ENCODE assay signal across 26 cellular contexts in genomic region chr2:108963057-108963456, GRCh38. TPM values are rescaled to one million over a fixed set of nuclear protein-coding genes. Genes with fewer than 3 reads are reported as not detected.
DNase-seq lines count a peak whose midpoint lies in the region; ATAC-seq, FAIRE-seq and TF ChIP-seq lines count a peak whose summit lies in the region.
"Had no signal": no experiment of that assay in that cellular context is flagged by ENCODE, and none has a peak within 500 bp of the region (broad histone marks: within the 10 kb centered on the region; RNA-seq: fewer than 3 reads in every experiment).

No MANE protein-coding gene starts in this region.

- H3K14ac ChIP-seq in IMR-90 (replicated peaks; ENCODE audit: low read depth, low read length) (no peak overlapping the region), H1 (ENCODE audit: insufficient read length) (no peak overlapping the region)

- no peak overlapping the region for H3K18ac ChIP-seq in IMR-90 (ENCODE audit: low read depth, low read length)
- H3K18ac ChIP-seq in H1 (ENCODE audit: extremely low read depth, low read length): no peak overlapping the region

- in situ Hi-C loops in IMR-90 (cut with MboI; ENCODE audit: low sequenced_read_pairs): no loop called here

- H3K9me3 ChIP-seq in A549: no peaks in the 10 kb centered on the region
- H3K9me3 ChIP-seq in IMR-90 (ENCODE audit: control insufficient read depth, insufficient read depth, low read length): no peaks in the 10 kb centered on the region
- H3K9me3 ChIP-seq in H1 (ENCODE audit: insufficient read depth in 2 of 2, low read depth in 1 of 2, low read length in 1 of 2): no peaks in the 10 kb centered on the region
- H3K9me3 ChIP-seq: BLaER1 had no signal

- peaks cover 93% of the 10 kb centered on the region for H3K4me1 Mint-ChIP-seq in activated CD4-positive, alpha-beta T cell treated with anti-CD3 and anti-CD28 coated beads for 36 hours
- H3K4me1 Mint-ChIP-seq: CD14-positive monocyte had no signal

- no peaks in the 10 kb centered on the region for H3K79me2 ChIP-seq in H1 (ENCODE audit: control insufficient read depth in 1 of 2, insufficient read depth in 2 of 2, low read length in 2 of 2)

- H3K4ac ChIP-seq in IMR-90 (ENCODE audit: low read depth, low read length) (no peak overlapping the region), H1 (replicated peaks; ENCODE audit: insufficient read length, low read depth, low read length) (no peak overlapping the region)

- TF ChIP-seq CTCF in A549 (IDR thresholded peaks at IDR 0.05) (no peak), IMR-90 (conservative IDR thresholded peaks at IDR 0.05; ENCODE audit: low read depth, low read length) (no peak), H1 (IDR thresholded peaks at IDR 0.05; ENCODE audit: control extremely low read depth in 1 of 3, insufficient read depth in 1 of 3, low read depth in 1 of 3, low read length in 3 of 3) (no peak)

- H3K79me1 ChIP-seq in IMR-90 (ENCODE audit: low read depth in 1 of 2, low read length in 2 of 2) (no peaks in the 10 kb centered on the region), H1 (ENCODE audit: low read depth, low read length) (no peaks in the 10 kb centered on the region)

- no peak for TF ChIP-seq EP300 in A549 (IDR thresholded peaks at IDR 0.05)
- TF ChIP-seq EP300 in H1 (IDR thresholded peaks at IDR 0.05; ENCODE audit: borderline replicate concordance in 1 of 2, low read depth in 2 of 2, low read length in 2 of 2): no peak

- H3K36me3 Mint-ChIP-seq in activated CD4-positive, alpha-beta T cell treated with anti-CD3 and anti-CD28 coated beads for 36 hours (ENCODE audit: low read depth): no peaks in the 10 kb centered on the region
- H3K36me3 Mint-ChIP-seq: CD14-positive monocyte; CD8-positive, alpha-beta memory T cell had no signal

- intact Hi-C loops in activated CD4-positive, alpha-beta T cell treated with anti-CD3 and anti-CD28 coated beads for 36 hours (cut with DNase I, micrococcal nuclease): no loop called here
- intact Hi-C loops in IMR-90 (cut with micrococcal nuclease) (no loop called here), left ventricle myocardium superior (cut with micrococcal nuclease) (no loop called here)

- no peak overlapping the region for H4K91ac ChIP-seq in IMR-90 (ENCODE audit: insufficient read depth, low read depth, low read length)
- H4K91ac ChIP-seq in H1 (replicated peaks; ENCODE audit: insufficient read length, low read length): no peak overlapping the region

- no peaks in the 10 kb centered on the region for H3K23me2 ChIP-seq in H1 (ENCODE audit: low read depth, low read length)

- WGBS in A549 (ENCODE audit: missing lambda C conversion rate): 79% methylated on average over 8 of the region's 8 CpGs
- 74% methylated on average over 6 of the region's 8 CpGs; no CpG with 5 or more reads in 1 of the 2 experiments for WGBS in IMR-90 (ENCODE audit: extremely low coverage in 2 of 2, insufficient read length in 1 of 2), 2 experiments
- WGBS in H1 (ENCODE audit: extremely low coverage in 1 of 2, insufficient coverage in 1 of 2, insufficient read length in 1 of 2, insufficient replicate concordance in 2 of 2, low coverage in 1 of 2, low lambda C conversion rate in 2 of 2, missing lambda C conversion rate in 1 of 2), 2 experiments: 93% methylated on average over 8 of the region's 8 CpGs; no CpG with 5 or more reads in 1 of the 2 experiments

- H2BK15ac ChIP-seq in IMR-90 (ENCODE audit: low read depth, low read length) (no peak overlapping the region), H1 (ENCODE audit: low read length) (no peak overlapping the region)

- no peak for TF ChIP-seq RAD21 in A549 (conservative IDR thresholded peaks at IDR 0.05 in 1 of 2, IDR thresholded peaks at IDR 0.05 in 1 of 2)
- no peak for TF ChIP-seq RAD21 in IMR-90 (IDR thresholded peaks at IDR 0.05; ENCODE audit: low read length)
- TF ChIP-seq RAD21 in H1 (IDR thresholded peaks at IDR 0.05 in 1 of 2, conservative IDR thresholded peaks at IDR 0.05 in 1 of 2; ENCODE audit: low read depth in 2 of 2, low read length in 2 of 2): no peak

- no peak overlapping the region for H2BK5ac ChIP-seq in IMR-90 (ENCODE audit: low read depth, low read length, poor library complexity, severe bottlenecking)
- no peak overlapping the region for H2BK5ac ChIP-seq in H1 (ENCODE audit: low read depth, low read length)

- H3K23ac ChIP-seq in IMR-90 (ENCODE audit: low read depth, low read length) (no peak overlapping the region), H1 (ENCODE audit: insufficient read length) (no peak overlapping the region)

- dilution Hi-C loops in IMR-90 (cut with HindIII; ENCODE audit: low sequenced_read_pairs, unreplicated experiment): no loop called here

- no peaks in the 10 kb centered on the region for H3K36me3 ChIP-seq in IMR-90 (ENCODE audit: control insufficient read depth, insufficient read depth, low read length)
- no peaks in the 10 kb centered on the region for H3K36me3 ChIP-seq in H1 (ENCODE audit: control insufficient read depth in 2 of 4, insufficient read depth in 4 of 4, low read length in 3 of 4)
- H3K36me3 ChIP-seq: BLaER1 had no signal

- H3K4me3 ChIP-seq in A549: no peak overlapping the region
- H3K4me3 ChIP-seq in IMR-90 (ENCODE audit: insufficient read depth, low read depth, low read length): no peak overlapping the region
- no peak overlapping the region for H3K4me3 ChIP-seq in H1 (ENCODE audit: extremely low read depth in 1 of 4, insufficient read depth in 2 of 4, low read depth in 3 of 4, low read length in 4 of 4)
- H3K4me3 ChIP-seq: BLaER1, GM12878, GM23248 had no signal

- H3K9ac ChIP-seq in IMR-90 (ENCODE audit: low read depth, low read length): no peak overlapping the region
- H3K9ac ChIP-seq in H1 (replicated peaks in 1 of 4; ENCODE audit: extremely low read depth in 1 of 4, low read depth in 3 of 4, low read length in 3 of 4): no peak overlapping the region
- H3K9ac ChIP-seq: BLaER1, GM23248 had no signal

- H3K4me2 ChIP-seq in A549: no peak overlapping the region
- H3K4me2 ChIP-seq in IMR-90 (ENCODE audit: low read depth, low read length): no peak overlapping the region
- H3K4me2 ChIP-seq in H1 (ENCODE audit: insufficient read depth in 1 of 2, low read depth in 2 of 2, low read length in 2 of 2): no peak overlapping the region
- H3K4me2 ChIP-seq: BLaER1 had no signal

- H3K56ac ChIP-seq in IMR-90 (ENCODE audit: extremely low read depth, insufficient read depth, low read length) (no peak overlapping the region), H1 (replicated peaks; ENCODE audit: insufficient read length, low read depth, low read length) (no peak overlapping the region)

- H3K4me3 Mint-ChIP-seq in activated CD4-positive, alpha-beta T cell treated with anti-CD3 and anti-CD28 coated beads for 36 hours: no peak overlapping the region
- H3K4me3 Mint-ChIP-seq: CD14-positive monocyte, HFFc6 had no signal

- H4K8ac ChIP-seq in IMR-90 (ENCODE audit: low read depth in 2 of 2, low read length in 2 of 2) (no peak overlapping the region), H1 (ENCODE audit: extremely low read depth, insufficient read depth, low read length) (no peak overlapping the region)

- H4K20me1 ChIP-seq in IMR-90 (ENCODE audit: insufficient read depth, low read length): no peaks in the 10 kb centered on the region
- H4K20me1 ChIP-seq in H1 (replicated peaks in 1 of 2; ENCODE audit: control insufficient read depth in 1 of 2, insufficient read depth in 2 of 2, low read length in 2 of 2): no peaks in the 10 kb centered on the region
- H4K20me1 ChIP-seq: BLaER1 had no signal

- 0 out of 2 replicates have a peak overlapping the region, but pooled peaks have one; percentile 2 for H2BK12ac ChIP-seq in H1 (ENCODE audit: low read depth, low read length)

- H2AFZ ChIP-seq in IMR-90 (replicated peaks; ENCODE audit: low read length, poor library complexity) (no peak overlapping the region), H1 (ENCODE audit: low read length) (no peak overlapping the region)
- H2AFZ ChIP-seq: GM23248 had no signal

- H3K9me3 Mint-ChIP-seq in activated CD4-positive, alpha-beta T cell treated with anti-CD3 and anti-CD28 coated beads for 36 hours (ENCODE audit: low read depth): no peaks in the 10 kb centered on the region
- H3K9me3 Mint-ChIP-seq: CD8-positive, alpha-beta memory T cell; HFFc6 had no signal

- no peak overlapping the region for H3K27ac ChIP-seq in A549
- no peak overlapping the region for H3K27ac ChIP-seq in IMR-90 (ENCODE audit: insufficient read depth, low read length)
- no peak overlapping the region for H3K27ac ChIP-seq in H1 (ENCODE audit: low read depth, low read length)
- H3K27ac ChIP-seq: 22Rv1, BLaER1, GM23248 had no signal

- peak overlapping the region; percentile 5 for H3K27ac Mint-ChIP-seq in activated CD4-positive, alpha-beta T cell treated with anti-CD3 and anti-CD28 coated beads for 36 hours
- H3K27ac Mint-ChIP-seq: CD14-positive monocyte; CD8-positive, alpha-beta memory T cell; HFFc6 had no signal

- H2BK20ac ChIP-seq in IMR-90 (ENCODE audit: low read depth, low read length) (no peak overlapping the region), H1 (ENCODE audit: low read length) (no peak overlapping the region)

- H3K4me1 ChIP-seq in A549 (no peaks in the 10 kb centered on the region), IMR-90 (ENCODE audit: control insufficient read depth, insufficient read depth, low read length) (no peaks in the 10 kb centered on the region), H1 (replicated peaks in 1 of 4; ENCODE audit: control insufficient read depth in 3 of 4, insufficient read depth in 4 of 4, low read length in 3 of 4) (peaks cover 0 to 7% (median 3%) of the 10 kb centered on the region in 4 experiments; a peak in 5 of 7 replicates)
- H3K4me1 ChIP-seq: BLaER1 had no signal

- no peak overlapping the region for H2AK5ac ChIP-seq in IMR-90 (ENCODE audit: low read depth, low read length)
- no peak overlapping the region for H2AK5ac ChIP-seq in H1 (ENCODE audit: low read depth, low read length)

- FAIRE-seq in A549 (lab: Jason Lieb, UNC) (no peak), H1 (lab: Jason Lieb, UNC) (no peak)
- FAIRE-seq: GM12878, GM19239 had no signal

- TF ChIP-seq POLR2A in A549 (IDR thresholded peaks at IDR 0.05; ENCODE audit: low read length): no peak
- TF ChIP-seq POLR2A in IMR-90 (IDR thresholded peaks at IDR 0.05; ENCODE audit: low read depth, low read length): no peak
- TF ChIP-seq POLR2A in H1 (IDR thresholded peaks at IDR 0.05; ENCODE audit: control extremely low read depth in 1 of 2, low read depth in 2 of 2, low read length in 2 of 2): no peak

- POLR2A ChIA-PET in activated CD4-positive, alpha-beta T cell treated with anti-CD3 and anti-CD28 coated beads for 36 hours (lab: Charles Lee): no interaction called here
- POLR2A ChIA-PET in A549 (lab: Yijun Ruan, JAX) (no interaction called here), IMR-90 (lab: Charles Lee; ENCODE audit: unreplicated experiment) (no interaction called here), H1 (lab: Charles Lee; ENCODE audit: partially characterized antibody) (no interaction called here)

- no peak overlapping the region for H2AK9ac ChIP-seq in IMR-90 (replicated peaks; ENCODE audit: low read depth, low read length, poor library complexity)

- H3K27me3 ChIP-seq in IMR-90 (ENCODE audit: control insufficient read depth, insufficient read depth, low read length) (peaks cover 76% of the 10 kb centered on the region), H1 (replicated peaks in 1 of 4; ENCODE audit: control insufficient read depth in 3 of 4, extremely low read depth in 1 of 4, insufficient read depth in 3 of 4, low read length in 3 of 4) (no peaks in the 10 kb centered on the region)
- H3K27me3 ChIP-seq: BLaER1 had no signal

- H3K27me3 Mint-ChIP-seq in activated CD4-positive, alpha-beta T cell treated with anti-CD3 and anti-CD28 coated beads for 36 hours: no peaks in the 10 kb centered on the region

- ATAC-seq in activated CD4-positive, alpha-beta T cell treated with anti-CD3 and anti-CD28 coated beads for 36 hours: no peak
- ATAC-seq in A549 (no peak), IMR-90 (ENCODE audit: low read depth) (no peak), left ventricle myocardium superior (no peak)
- ATAC-seq: GM12878, HCT116 had no signal

- BruUV-seq in IMR-90 (replicated peaks; lab: Mats Ljungman, UMichigan): no TSS peak

- H2BK120ac ChIP-seq in IMR-90 (ENCODE audit: low read depth, low read length): no peak overlapping the region
- H2BK120ac ChIP-seq in H1 (replicated peaks; ENCODE audit: low read depth, low read length): no peak overlapping the region

- H4K5ac ChIP-seq in IMR-90 (ENCODE audit: low read depth, low read length) (no peak overlapping the region), H1 (ENCODE audit: insufficient read length, low read depth, low read length) (no peak overlapping the region)

- H3K9me1 ChIP-seq in IMR-90 (ENCODE audit: insufficient read depth, low read length): no peaks in the 10 kb centered on the region

- DNase-seq in activated CD4-positive, alpha-beta T cell treated with anti-CD3 and anti-CD28 coated beads for 36 hours: no peak
- DNase-seq in activated CD4-positive, alpha-beta T cell treated with anti-CD3 and anti-CD28 coated beads, Interleukin-2, amount 50 U/mL, for 4 hours: no peak
- DNase-seq in A549 (ENCODE audit: low read depth in 1 of 2, low spot score in 1 of 2) (no peak), IMR-90 (no peak), H1 (ENCODE audit: low read depth in 1 of 2, low spot score in 2 of 2) (no peak), glomerular visceral epithelial cell (ENCODE audit: extremely low spot score) (no peak), RPMI8226 (no peak), left ventricle myocardium superior (no peak)
- DNase-seq: CD8-positive, alpha-beta memory T cell; COR-L47; DMS 273 treated with DMSO at 0.1 percent for 48 hours; DMS53; DND-41; EL; GM23248; H7; HFFc6 had no signal

- CTCF ChIA-PET in activated CD4-positive, alpha-beta T cell treated with anti-CD3 and anti-CD28 coated beads for 36 hours (lab: Charles Lee): interaction anchor here (0.6 kb wide), 1 partner anchor 1940 kb away, joined by 3 read pairs; no protein-coding TSS in a partner anchor
- CTCF ChIA-PET in A549 (lab: Yijun Ruan, JAX): interaction anchor here (0.6 kb wide), 1 partner anchor 385 kb away, joined by 4 read pairs; no protein-coding TSS in a partner anchor
- CTCF ChIA-PET in IMR-90 (lab: Yijun Ruan, JAX): no interaction called here
- CTCF ChIA-PET in H1 (lab: Charles Lee; ENCODE audit: partially characterized antibody): interaction anchor here (0.6 to 1.7 kb wide), 4 partner anchors 10 to 269 kb away, joined by 3 to 5 read pairs (median 4); no protein-coding TSS in a partner anchor

RNA-seq across cellular contexts. Expression of gene EDAR, which starts 26.0 kb away (rescaled TPM):
- total RNA-seq in activated CD4-positive, alpha-beta T cell treated with anti-CD3 and anti-CD28 coated beads for 36 hours: under 1 TPM; 0.78 to 0.81 TPM
- polyA plus RNA-seq in A549 (2011; rRNA removed) (0.26 and 0.32 TPM in 2 replicates), A549 (2017; fragmentation: RNase III; extraction: RNeasy Plus Mini Kit Qiagen cat#74134 plus additional on column Dnase treatment) (0.03 to 0.05 TPM (median 0.04 TPM) in 3 replicates), IMR-90 (2012; rRNA removed) (not detected in 2 replicates), H1 (2011; rRNA removed) (not detected in 2 replicates)
- 0.01 and 0.03 TPM in 2 replicates for polyA plus RNA-seq in A549 (2012; cell fraction: cytosol; rRNA removed)
- 0.04 TPM in 2 replicates for polyA plus RNA-seq in A549 (2012; cell fraction: nucleus; rRNA removed)
- polyA minus RNA-seq in A549 (2011; rRNA and poly(A)+ RNA removed): 0.17 and 0.19 TPM in 2 replicates
- total RNA-seq in IMR-90 (2012; rRNA removed) (not detected in 2 replicates), left ventricle myocardium superior (not detected)
- polyA plus RNA-seq in IMR-90 (2012; cell fraction: cytosol; rRNA removed): not detected in 2 replicates
- not detected in 2 replicates for polyA plus RNA-seq in IMR-90 (2012; cell fraction: nucleus; rRNA removed; ENCODE audit: low replicate concordance)
- total RNA-seq in H1 (2021; fragmentation: NEBNext Ultra II Directional; extraction: Animal tissue kit (Norgen Biotek cat#: 25700)): not detected in 2 replicates
- polyA plus RNA-seq in H1 (2011; cell fraction: cytosol; rRNA removed): not detected
- polyA plus RNA-seq in H1 (2011; cell fraction: nucleus; rRNA removed): not detected
- polyA plus RNA-seq in H1 (2012, experiment 1 of 2): 0.06 to 0.08 TPM (median 0.08 TPM) in 3 of 4 replicates, not detected in the other
- not detected for polyA plus RNA-seq in H1 (2012, experiment 2 of 2)
- not detected for polyA plus RNA-seq in H1 (2013, experiment 1 of 2)
- not detected for polyA plus RNA-seq in H1 (2013, experiment 2 of 2)
- not detected in 2 replicates for polyA minus RNA-seq in H1 (2011; rRNA and poly(A)+ RNA removed)
- not detected for polyA minus RNA-seq in H1 (2011; cell fraction: cytosol; rRNA and poly(A)+ RNA removed)
- polyA minus RNA-seq in H1 (2011; cell fraction: nucleus; rRNA and poly(A)+ RNA removed): not detected
- total RNA-seq: A673, G401, GM12878, GM23248, HFFc6 had no signal
- polyA plus RNA-seq: AG04450, CD14-positive monocyte, GM23248 had no signal
